In the genomic region with DNA sequence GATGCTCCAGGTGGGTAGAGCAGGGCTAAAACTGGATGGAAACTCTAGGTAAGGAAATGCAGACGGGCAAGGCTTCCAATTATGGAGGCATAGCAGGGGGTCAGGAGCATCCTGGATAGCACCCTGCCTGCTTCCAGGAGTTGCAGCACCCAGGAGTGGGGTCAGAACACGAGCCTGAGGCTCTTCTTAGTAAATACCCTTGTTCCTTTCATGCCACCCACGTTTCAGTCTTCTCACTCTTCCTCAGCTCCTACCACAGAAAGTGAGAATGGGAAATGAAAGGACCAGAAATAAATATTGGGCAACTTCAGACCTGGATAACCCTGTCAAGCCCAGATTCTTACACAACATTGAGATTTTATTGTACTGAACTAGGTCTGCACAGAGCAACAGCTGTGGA, we compare ENCODE assay signal across 1 cellular context.
A peak's percentile ranks its signal among the peaks of the same experiment; 100 is the strongest.
TF ChIP-seq lines count a peak whose summit lies in the region.

No MANE protein-coding gene starts in this region.

TF ChIP-seq in HepG2, 621 proteins besides CTCF, POLR2A, EP300 and RAD21:
- no peak for TF ChIP-seq HDAC1 (CRISPR knock-in tag; IDR thresholded peaks at IDR 0.05)
- peak; percentile 34; the same call in 1 of the 2 replicates for TF ChIP-seq CEBPB (IDR thresholded peaks at IDR 0.05; ENCODE audit: borderline replicate concordance, low read depth, low read length)
- TF ChIP-seq, protein P1, sequence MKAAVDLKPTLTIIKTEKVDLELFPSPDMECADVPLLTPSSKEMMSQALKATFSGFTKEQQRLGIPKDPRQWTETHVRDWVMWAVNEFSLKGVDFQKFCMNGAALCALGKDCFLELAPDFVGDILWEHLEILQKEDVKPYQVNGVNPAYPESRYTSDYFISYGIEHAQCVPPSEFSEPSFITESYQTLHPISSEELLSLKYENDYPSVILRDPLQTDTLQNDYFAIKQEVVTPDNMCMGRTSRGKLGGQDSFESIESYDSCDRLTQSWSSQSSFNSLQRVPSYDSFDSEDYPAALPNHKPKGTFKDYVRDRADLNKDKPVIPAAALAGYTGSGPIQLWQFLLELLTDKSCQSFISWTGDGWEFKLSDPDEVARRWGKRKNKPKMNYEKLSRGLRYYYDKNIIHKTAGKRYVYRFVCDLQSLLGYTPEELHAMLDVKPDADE (CRISPR knock-in tag; IDR thresholded peaks at IDR 0.05): no peak
